13 cellular contexts compared by ENCODE assay signal in genomic region chr2:6927186-6927585, GRCh38. TPM values are rescaled to one million over a fixed set of nuclear protein-coding genes. Genes with fewer than 3 reads are reported as not detected.
DNase-seq lines count a peak whose midpoint lies in the region; ATAC-seq and TF ChIP-seq lines count a peak whose summit lies in the region.
"Had no signal": no experiment of that assay in that cellular context is flagged by ENCODE, and none has a peak within 500 bp of the region (broad histone marks: within the 10 kb centered on the region; RNA-seq: fewer than 3 reads in every experiment).

No MANE protein-coding gene starts in this region.

- no peak overlapping the region for H3K9ac ChIP-seq in BLaER1
- H3K9ac ChIP-seq in PC-3 (ENCODE audit: low read length) = no peak overlapping the region

- H3K9me3 ChIP-seq in BLaER1 (peaks cover 16% of the 10 kb centered on the region; the same call in 1 of the 2 replicates), right cardiac atrium (ENCODE audit: control insufficient read depth, low read length) (no peaks in the 10 kb centered on the region), PC-3 (ENCODE audit: low read length) (no peaks in the 10 kb centered on the region), HAP-1 (no peaks in the 10 kb centered on the region)
- H3K9me3 ChIP-seq: SJCRH30 had no signal

- CTCF ChIA-PET in PC-3 (lab: Charles Lee) = interaction anchor here (0.5 kb wide), 1 partner anchor 9 kb away, joined by 3 read pairs; no protein-coding TSS in a partner anchor

- WGBS in right cardiac atrium = 24% methylated on average over 3 of the region's 3 CpGs

- H3K27me3 ChIP-seq in BLaER1 (no peaks in the 10 kb centered on the region), right cardiac atrium (ENCODE audit: control insufficient read depth, insufficient read depth) (no peaks in the 10 kb centered on the region), PC-3 (ENCODE audit: low read length) (no peaks in the 10 kb centered on the region), HAP-1 (ENCODE audit: low read depth) (no peaks in the 10 kb centered on the region)
- H3K27me3 ChIP-seq: foreskin keratinocyte, SJCRH30 had no signal

- in situ Hi-C loops in HAP-1 (cut with MboI; ENCODE audit: low sequenced_read_pairs) = no loop called here
- in situ Hi-C loops in GM13977 (cut with MboI; ENCODE audit: low pct_unique_long_range_greater_than_20kb, low sequenced_read_pairs, unreplicated experiment) = no loop called here

- TF ChIP-seq CTCF in PC-3 (conservative IDR thresholded peaks at IDR 0.05; ENCODE audit: low read depth, low read length) (no peak), GM13977 (IDR thresholded peaks at IDR 0.05; ENCODE audit: extremely low read depth, insufficient read depth, missing control alignments) (no peak)

- ATAC-seq in right cardiac atrium (peak; percentile 59 to 73), PC-3 (no peak)
- no peak for ATAC-seq in activated CD4-positive, CD25-positive, alpha-beta regulatory T cell treated with anti-CD3 and anti-CD28 coated beads, Interleukin-2, amount 50 U/mL, for 24 hours
- ATAC-seq: foreskin keratinocyte had no signal

- intact Hi-C loops in right cardiac atrium (cut with DNase I) (no loop called here), PC-3 (cut with micrococcal nuclease) (no loop called here)

- H2AFZ ChIP-seq in PC-3 (ENCODE audit: low read length) = no peak overlapping the region

- H3K4me1 ChIP-seq in BLaER1 = peaks cover 69% of the 10 kb centered on the region
- H3K4me1 ChIP-seq in right cardiac atrium (ENCODE audit: control insufficient read depth, insufficient read depth, low read length) = peaks cover 13% of the 10 kb centered on the region
- peaks cover 9% of the 10 kb centered on the region; the same call in 1 of the 2 replicates for H3K4me1 ChIP-seq in PC-3 (ENCODE audit: insufficient read depth, low read length)
- peaks cover 5% of the 10 kb centered on the region; the same call in 1 of the 2 replicates for H3K4me1 ChIP-seq in HAP-1
- H3K4me1 ChIP-seq: foreskin keratinocyte had no signal

- peak overlapping the region; percentile 15; the same call in 1 of the 2 replicates for H3K27ac ChIP-seq in BLaER1
- H3K27ac ChIP-seq in right cardiac atrium (ENCODE audit: low read length) = peak overlapping the region; percentile 51
- no peak overlapping the region for H3K27ac ChIP-seq in PC-3 (ENCODE audit: low read length)
- H3K27ac ChIP-seq: foreskin keratinocyte, SJCRH30 had no signal

- DNase-seq in amniotic epithelial cell (ENCODE audit: low read depth) (peak; percentile 67), right cardiac atrium (no peak), pons (ENCODE audit: low spot score) (peak; percentile 46), PC-3 (no peak), HAP-1 (ENCODE audit: low spot score in 2 of 2) (no peak), GM13977 (ENCODE audit: low spot score) (no peak)
- DNase-seq: foreskin keratinocyte; KG1; NCI-H1694; SJCRH30; stimulated activated CD4-positive, alpha-beta T cell treated with anti-CD3 and anti-CD28 coated beads, Interleukin-12 subunit alpha, Interleukin-12 subunit beta, amount 100 ng/mL, for 4 hours had no signal

- H3K4me2 ChIP-seq in BLaER1 (peak overlapping the region; percentile 72; the same call in 1 of the 2 replicates), PC-3 (ENCODE audit: low read length) (no peak overlapping the region)

- H3K36me3 ChIP-seq in BLaER1 = peaks cover 22% of the 10 kb centered on the region
- no peaks in the 10 kb centered on the region for H3K36me3 ChIP-seq in PC-3 (ENCODE audit: low read depth, low read length)
- H3K36me3 ChIP-seq in HAP-1 (replicated peaks) = no peaks in the 10 kb centered on the region
- H3K36me3 ChIP-seq: SJCRH30 had no signal

- H3K79me2 ChIP-seq in PC-3 (ENCODE audit: low read length) = peaks cover 4% of the 10 kb centered on the region; the same call in 1 of the 2 replicates

- H4K20me1 ChIP-seq in BLaER1 (peaks cover 17% of the 10 kb centered on the region), PC-3 (ENCODE audit: low read length) (no peaks in the 10 kb centered on the region)

- POLR2A ChIA-PET in PC-3 (lab: Charles Lee; ENCODE audit: unreplicated experiment) = no interaction called here

- BruUV-seq in PC-3 (replicated peaks; lab: Mats Ljungman, UMichigan) = no TSS peak

- no peak overlapping the region for H3K4me3 ChIP-seq in BLaER1
- H3K4me3 ChIP-seq in right cardiac atrium (ENCODE audit: low read length) = no peak overlapping the region
- H3K4me3 ChIP-seq in PC-3 (ENCODE audit: low read length) = no peak overlapping the region
- H3K4me3 ChIP-seq in HAP-1 = no peak overlapping the region
- H3K4me3 ChIP-seq: SJCRH30 had no signal

- H3K9me2 ChIP-seq in PC-3 (replicated peaks; ENCODE audit: low read length) = no peaks in the 10 kb centered on the region

- H3F3A ChIP-seq in PC-3 (ENCODE audit: low read length, unreplicated experiment) = no peaks in the 10 kb centered on the region

RNA-seq across cellular contexts. Expression of gene RNF144A, which starts 10.0 kb away (rescaled TPM):
- 10 to 100 TPM in 3 of 4 donors, 1 to 10 TPM in 1; 5.9 to 14.3 (median 10.5) TPM for total RNA-seq in right cardiac atrium
- polyA plus RNA-seq in right cardiac atrium = 4.7 TPM
- 9.5 and 13.1 TPM in 2 replicates for total RNA-seq in PC-3 (2014; rRNA removed)

RNA-seq across cellular contexts. Expression of gene RSAD2, which starts 49.6 kb away (rescaled TPM):
- total RNA-seq in right cardiac atrium (1 to 10 TPM; 1.6 to 6.4 (median 5.0) TPM), PC-3 (2014; rRNA removed) (0.35 and 2.1 TPM in 2 replicates)
- polyA plus RNA-seq in right cardiac atrium = 3.0 TPM
- total RNA-seq: SJCRH30 had no signal

Comparison
In these comparisons a context has a peak if more than half of its experiments do, and no peak if none do; other contexts are left out.
1. DNase-seq: peak in amniotic epithelial cell (single experiment) and pons (single experiment); none in right cardiac atrium (0 of 3), PC-3 (single experiment), HAP-1 (0 of 2) and GM13977 (single experiment).
2. ATAC-seq: peak in right cardiac atrium (2 of 2); none in PC-3 (single experiment) and activated CD4-positive, CD25-positive, alpha-beta regulatory T cell treated with anti-CD3 and anti-CD28 coated beads, Interleukin-2, amount 50 U/mL, for 24 hours (0 of 2).